8 cellular contexts compared by ENCODE assay signal in the genomic region with DNA sequence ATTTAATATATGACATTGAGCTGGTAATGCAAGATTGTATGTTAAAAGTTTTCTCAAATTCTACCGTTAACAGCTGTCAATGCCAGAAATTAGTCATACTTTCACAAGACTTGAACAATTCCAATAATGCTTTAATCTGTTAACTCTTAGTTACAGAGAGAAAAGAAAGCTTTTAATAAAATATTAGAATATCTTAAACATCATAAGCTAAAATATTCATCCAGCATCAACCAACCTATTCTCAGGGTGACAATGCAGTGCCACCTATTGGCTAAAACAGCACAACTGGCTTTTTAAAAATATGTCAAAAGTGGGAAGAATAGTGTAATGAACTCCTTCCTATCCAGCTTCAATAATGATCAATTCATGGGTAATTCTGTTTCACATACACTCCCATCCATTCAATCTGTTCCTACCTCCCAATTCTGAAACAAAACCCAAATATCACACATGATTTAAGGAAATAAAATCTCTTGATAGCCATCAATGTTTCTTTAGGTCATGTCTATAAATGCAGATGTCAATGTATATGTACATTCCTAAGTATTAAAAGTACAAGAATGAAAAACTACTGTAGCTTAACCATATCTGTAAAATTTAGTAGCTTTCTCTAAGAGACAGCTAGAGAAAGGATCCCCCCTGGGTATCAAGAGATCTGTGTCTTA.
A peak's percentile ranks its signal among the peaks of the same experiment; 100 is the strongest.
DNase-seq lines count a peak whose midpoint lies in the region; FAIRE-seq and TF ChIP-seq lines count a peak whose summit lies in the region.

No MANE protein-coding gene starts in this region.

- H3K27ac Mint-ChIP-seq in endothelial cell (ENCODE audit: unreplicated experiment), result no peak overlapping the region

- DNase-seq in GM13976 (ENCODE audit: low spot score), result peak; percentile 28
- peak; percentile 6 for DNase-seq in NCI-H1694 treated with DMSO at 0.1 percent for 48 hours (lab: John Stamatoyannopoulos, UW)
- no peak for DNase-seq in endothelial cell (ENCODE audit: low spot score)
- DNase-seq in pons (ENCODE audit: low spot score), result peak; percentile 41
- DNase-seq in stimulated activated CD4-positive, alpha-beta T cell treated with anti-CD3 and anti-CD28 coated beads, Interleukin-12 subunit alpha, Interleukin-12 subunit beta, amount 100 ng/mL, for 4 hours, result no peak
- no peak for DNase-seq in activated effector memory CD4-positive, alpha-beta T cell treated with anti-CD3 and anti-CD28 coated beads, Interleukin-2, amount 50 U/mL, for 16 hours
- no peak for DNase-seq in SIG-M5 (lab: John Stamatoyannopoulos, UW)

- H3K4me3 Mint-ChIP-seq in endothelial cell (ENCODE audit: unreplicated experiment), result no peak overlapping the region

- no peaks in the 10 kb centered on the region for H3K9me3 Mint-ChIP-seq in endothelial cell (ENCODE audit: unreplicated experiment)

- H3K27me3 Mint-ChIP-seq in endothelial cell (ENCODE audit: unreplicated experiment), result no peaks in the 10 kb centered on the region

- TF ChIP-seq CTCF in GM13976 (IDR thresholded peaks at IDR 0.05; ENCODE audit: borderline replicate concordance, control extremely low read depth, extremely low read depth, insufficient read depth, missing control alignments), result peak; percentile 76
- peak; percentile 68 for TF ChIP-seq CTCF in endothelial cell (IDR thresholded peaks at IDR 0.05; ENCODE audit: unreplicated experiment)

- no peaks in the 10 kb centered on the region for H3K4me1 Mint-ChIP-seq in endothelial cell (ENCODE audit: unreplicated experiment)

- FAIRE-seq in A204.1 (lab: Jason Lieb, UNC), result peak; percentile 73

- in situ Hi-C loops in GM13976 (cut with MboI; ENCODE audit: low sequenced_read_pairs, unreplicated experiment), result loop anchor here (10.0 to 25.0 kb wide), 2 partner anchors 245 to 342 kb away; no protein-coding TSS in a partner anchor

- H3K36me3 Mint-ChIP-seq in endothelial cell (ENCODE audit: low read depth, unreplicated experiment), result no peaks in the 10 kb centered on the region

Comparison
In these comparisons a context has a peak if more than half of its experiments do, and no peak if none do; other contexts are left out.
1. DNase-seq: peak in GM13976 (single experiment), NCI-H1694 treated with DMSO at 0.1 percent for 48 hours (single experiment) and pons (single experiment); none in endothelial cell (single experiment), stimulated activated CD4-positive, alpha-beta T cell treated with anti-CD3 and anti-CD28 coated beads, Interleukin-12 subunit alpha, Interleukin-12 subunit beta, amount 100 ng/mL, for 4 hours (single experiment), activated effector memory CD4-positive, alpha-beta T cell treated with anti-CD3 and anti-CD28 coated beads, Interleukin-2, amount 50 U/mL, for 16 hours (single experiment) and SIG-M5 (single experiment).